8 cellular contexts compared by ENCODE assay signal in the genomic region with DNA sequence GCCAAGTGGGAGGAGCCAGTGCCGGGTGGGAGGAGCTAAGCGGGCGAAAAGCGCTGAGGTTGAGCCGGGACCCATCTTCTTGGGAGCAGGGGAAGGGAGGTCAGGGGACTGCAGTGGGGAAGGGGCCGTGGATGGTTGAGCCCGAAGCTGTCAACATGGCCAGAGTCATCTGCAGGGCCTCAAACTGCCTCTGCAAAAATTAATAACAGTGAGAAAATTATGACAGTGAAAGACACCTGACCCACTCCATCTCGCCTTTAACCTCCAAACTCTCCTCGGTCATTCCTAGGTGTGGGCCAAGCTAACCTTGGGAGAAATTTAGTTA. TPM values are rescaled to one million over a fixed set of nuclear protein-coding genes. Genes with fewer than 3 reads are reported as not detected.
DNase-seq lines count a peak whose midpoint lies in the region; ATAC-seq and TF ChIP-seq lines count a peak whose summit lies in the region.

No MANE protein-coding gene starts in this region.

- no peaks in the 10 kb centered on the region for H4K20me1 ChIP-seq in Loucy (ENCODE audit: insufficient read depth, low read length, poor library complexity, severe bottlenecking)
- H4K20me1 ChIP-seq in neural cell (ENCODE audit: insufficient read depth): no peaks in the 10 kb centered on the region

- DNase-seq in AG04450 (ENCODE audit: low read depth, low spot score): no peak
- no peak for DNase-seq in cerebellum (ENCODE audit: low spot score)
- DNase-seq in NCI-H345 treated with DMSO at 0.1 percent for 48 hours (lab: John Stamatoyannopoulos, UW; ENCODE audit: unreplicated experiment): no peak
- no peak for DNase-seq in NCI-H2171 treated with DMSO at 0.1 percent for 48 hours (lab: John Stamatoyannopoulos, UW)

- H3K79me2 ChIP-seq in Loucy (ENCODE audit: insufficient read depth, low read length): no peaks in the 10 kb centered on the region; the same call in 1 of the 2 replicates
- H3K79me2 ChIP-seq in neural cell (replicated peaks; ENCODE audit: insufficient read depth, low read length): no peaks in the 10 kb centered on the region

- POLR2A ChIA-PET in AG04450 (lab: Yijun Ruan, JAX): interaction anchor here (0.6 to 1.6 kb wide), 6 partner anchors 11 to 830 kb away, joined by 3 to 13 read pairs (median 4); a partner anchor contains a TSS

- H3K9me2 ChIP-seq in Loucy (replicated peaks; ENCODE audit: low read depth, low read length): no peaks in the 10 kb centered on the region
- no peaks in the 10 kb centered on the region for H3K9me2 ChIP-seq in neural cell (ENCODE audit: insufficient read depth, low read length)

- H3K9me3 ChIP-seq in AG04450 (ENCODE audit: control insufficient read depth, insufficient read depth, low read length) (peaks cover 11% of the 10 kb centered on the region), Loucy (ENCODE audit: insufficient read depth, low read depth, low read length) (peaks cover 6% of the 10 kb centered on the region; the same call in 1 of the 2 replicates), neural cell (ENCODE audit: low read length) (no peaks in the 10 kb centered on the region)

- H3K4me2 ChIP-seq in Loucy (ENCODE audit: low read depth, low read length, poor library complexity, severe bottlenecking): peak overlapping the region; percentile 86
- peak overlapping the region; percentile 54 for H3K4me2 ChIP-seq in neural cell (ENCODE audit: low read length)

- H3K27me3 ChIP-seq in AG04450 (ENCODE audit: control insufficient read depth, insufficient read depth, low read length) (no peaks in the 10 kb centered on the region), Loucy (ENCODE audit: insufficient read depth, low read length, poor library complexity, severe bottlenecking) (no peaks in the 10 kb centered on the region), neural cell (ENCODE audit: insufficient read depth, low read depth, low read length) (no peaks in the 10 kb centered on the region)

- H2AFZ ChIP-seq in Loucy (ENCODE audit: low read length) (peak overlapping the region; percentile 99), neural cell (ENCODE audit: low read depth, low read length) (peak overlapping the region; percentile 84)

- TF ChIP-seq RAD21 in neural cell (conservative IDR thresholded peaks at IDR 0.05): no peak

- no peak for TF ChIP-seq EP300 in neural cell (conservative IDR thresholded peaks at IDR 0.05; ENCODE audit: poor library complexity, severe bottlenecking)

- CTCF ChIA-PET in AG04450 (lab: Charles Lee): interaction anchor here (1.0 to 1.9 kb wide), 7 partner anchors 31 to 702 kb away, joined by 4 to 19 read pairs (median 9); a partner anchor contains a TSS

- peak overlapping the region; percentile 78 for H3K4me3 ChIP-seq in AG04450 (ENCODE audit: low read depth, low read length)
- H3K4me3 ChIP-seq in Loucy (ENCODE audit: low read length, poor library complexity, severe bottlenecking): peak overlapping the region; percentile 87
- peak overlapping the region; percentile 71 for H3K4me3 ChIP-seq in neural cell (ENCODE audit: low read length)

- H3K4me1 ChIP-seq in Loucy (ENCODE audit: insufficient read depth, low read length, poor library complexity, severe bottlenecking): peaks cover 15% of the 10 kb centered on the region

- H3F3A ChIP-seq in Loucy (ENCODE audit: low read depth): no peaks in the 10 kb centered on the region
- no peaks in the 10 kb centered on the region for H3F3A ChIP-seq in neural cell (ENCODE audit: insufficient read depth, low read length, poor library complexity, severe bottlenecking)

- H3K27ac ChIP-seq in AG04450 (ENCODE audit: low read depth, low read length) (peak overlapping the region; percentile 90), cingulate gyrus (ENCODE audit: low read depth, low read length) (peak overlapping the region; percentile 96), neural cell (ENCODE audit: low read length) (peak overlapping the region; percentile 94)

- ATAC-seq in GM21381 (IDR thresholded peaks at IDR 0.05; ENCODE audit: unreplicated experiment): no peak

- TF ChIP-seq CTCF in AG04450 (IDR thresholded peaks at IDR 0.05; ENCODE audit: low read depth, low read length): no peak
- no peak for TF ChIP-seq CTCF in Loucy (conservative IDR thresholded peaks at IDR 0.05; ENCODE audit: low read length)
- TF ChIP-seq CTCF in neural cell (IDR thresholded peaks at IDR 0.05; ENCODE audit: poor library complexity, severe bottlenecking): no peak

- H3K9ac ChIP-seq in Loucy (ENCODE audit: low read depth, low read length, poor library complexity, severe bottlenecking): peak overlapping the region; percentile 93
- H3K9ac ChIP-seq in neural cell (ENCODE audit: low read length): peak overlapping the region; percentile 81

- H3K36me3 ChIP-seq in Loucy (ENCODE audit: insufficient read depth, low read length) (no peaks in the 10 kb centered on the region), neural cell (ENCODE audit: insufficient read depth, low read length) (no peaks in the 10 kb centered on the region)

TF ChIP-seq in neural cell, 6 proteins besides CTCF, POLR2A, EP300 and RAD21:
- TF ChIP-seq, protein P1, sequence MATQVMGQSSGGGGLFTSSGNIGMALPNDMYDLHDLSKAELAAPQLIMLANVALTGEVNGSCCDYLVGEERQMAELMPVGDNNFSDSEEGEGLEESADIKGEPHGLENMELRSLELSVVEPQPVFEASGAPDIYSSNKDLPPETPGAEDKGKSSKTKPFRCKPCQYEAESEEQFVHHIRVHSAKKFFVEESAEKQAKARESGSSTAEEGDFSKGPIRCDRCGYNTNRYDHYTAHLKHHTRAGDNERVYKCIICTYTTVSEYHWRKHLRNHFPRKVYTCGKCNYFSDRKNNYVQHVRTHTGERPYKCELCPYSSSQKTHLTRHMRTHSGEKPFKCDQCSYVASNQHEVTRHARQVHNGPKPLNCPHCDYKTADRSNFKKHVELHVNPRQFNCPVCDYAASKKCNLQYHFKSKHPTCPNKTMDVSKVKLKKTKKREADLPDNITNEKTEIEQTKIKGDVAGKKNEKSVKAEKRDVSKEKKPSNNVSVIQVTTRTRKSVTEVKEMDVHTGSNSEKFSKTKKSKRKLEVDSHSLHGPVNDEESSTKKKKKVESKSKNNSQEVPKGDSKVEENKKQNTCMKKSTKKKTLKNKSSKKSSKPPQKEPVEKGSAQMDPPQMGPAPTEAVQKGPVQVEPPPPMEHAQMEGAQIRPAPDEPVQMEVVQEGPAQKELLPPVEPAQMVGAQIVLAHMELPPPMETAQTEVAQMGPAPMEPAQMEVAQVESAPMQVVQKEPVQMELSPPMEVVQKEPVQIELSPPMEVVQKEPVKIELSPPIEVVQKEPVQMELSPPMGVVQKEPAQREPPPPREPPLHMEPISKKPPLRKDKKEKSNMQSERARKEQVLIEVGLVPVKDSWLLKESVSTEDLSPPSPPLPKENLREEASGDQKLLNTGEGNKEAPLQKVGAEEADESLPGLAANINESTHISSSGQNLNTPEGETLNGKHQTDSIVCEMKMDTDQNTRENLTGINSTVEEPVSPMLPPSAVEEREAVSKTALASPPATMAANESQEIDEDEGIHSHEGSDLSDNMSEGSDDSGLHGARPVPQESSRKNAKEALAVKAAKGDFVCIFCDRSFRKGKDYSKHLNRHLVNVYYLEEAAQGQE (IDR thresholded peaks at IDR 0.05; ENCODE audit: borderline replicate concordance): no peak
- no peak for TF ChIP-seq MXI1 (conservative IDR thresholded peaks at IDR 0.05; ENCODE audit: poor library complexity, severe bottlenecking)
- TF ChIP-seq EZH2 (IDR thresholded peaks at IDR 0.05; ENCODE audit: borderline replicate concordance, insufficient read depth, low read length, poor library complexity, severe bottlenecking): no peak
- no peak for TF ChIP-seq POLR2AphosphoS5 (IDR thresholded peaks at IDR 0.05)
- TF ChIP-seq TAF1 (IDR thresholded peaks at IDR 0.05; ENCODE audit: low read depth): no peak
- TF ChIP-seq SMC3 (conservative IDR thresholded peaks at IDR 0.05; ENCODE audit: poor library complexity): no peak

RNA-seq across cellular contexts. Expression of a gene that starts 30.1 kb away (rescaled TPM):
- polyA plus RNA-seq in AG04450 (2011; rRNA removed) (5.2 and 6.2 TPM in 2 replicates), neural cell (7.7 and 12.7 TPM in 2 replicates)
- 19.0 and 24.5 TPM in 2 replicates for polyA minus RNA-seq in AG04450 (2011; rRNA and poly(A)+ RNA removed)
- polyA minus RNA-seq in neural cell: 46.0 and 48.7 TPM in 2 replicates
- 22.3 TPM for total RNA-seq in cerebellum

RNA-seq across cellular contexts. Expression of a gene that starts 41.1 kb away (rescaled TPM):
- not detected in 2 replicates for polyA plus RNA-seq in AG04450 (2011; rRNA removed)
- polyA minus RNA-seq in AG04450 (2011; rRNA and poly(A)+ RNA removed): not detected in 2 replicates
- polyA plus RNA-seq in neural cell: not detected in 2 replicates
- not detected in 2 replicates for polyA minus RNA-seq in neural cell
- total RNA-seq in cerebellum: not detected

RNA-seq across cellular contexts. Expression of a gene that starts 50.4 kb away (rescaled TPM):
- polyA plus RNA-seq in AG04450 (2011; rRNA removed): not detected in 2 replicates
- not detected in 2 replicates for polyA minus RNA-seq in AG04450 (2011; rRNA and poly(A)+ RNA removed)
- polyA plus RNA-seq in neural cell: not detected in 2 replicates
- not detected in 2 replicates for polyA minus RNA-seq in neural cell
- not detected for total RNA-seq in cerebellum

RNA-seq across cellular contexts. Expression of a gene that starts 59.6 kb away (rescaled TPM):
- polyA plus RNA-seq in AG04450 (2011; rRNA removed): not detected in 2 replicates
- polyA minus RNA-seq in AG04450 (2011; rRNA and poly(A)+ RNA removed): not detected in 2 replicates
- not detected in 2 replicates for polyA plus RNA-seq in neural cell
- polyA minus RNA-seq in neural cell: not detected in 2 replicates
- not detected for total RNA-seq in cerebellum
